Comparison of ENCODE assay signal across 8 cellular contexts in the genomic region with DNA sequence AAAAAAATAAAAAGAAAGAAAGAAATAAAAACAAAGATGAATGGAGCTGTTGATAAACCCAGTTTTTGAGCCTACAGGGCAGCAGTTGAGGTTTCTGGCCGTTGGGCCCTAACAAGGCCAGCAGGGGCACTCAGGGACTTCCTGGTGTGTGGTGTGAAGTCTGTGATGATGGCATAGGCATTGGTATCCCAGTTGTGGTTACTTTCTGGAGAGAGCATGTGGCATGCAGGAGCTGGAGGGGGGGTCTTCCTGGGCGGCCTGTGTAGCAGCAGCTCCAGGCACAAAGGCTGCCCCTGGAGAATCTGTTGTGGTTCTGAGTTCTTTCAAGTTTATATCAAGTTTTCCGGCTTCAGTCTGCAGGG. TPM values are rescaled to one million over a fixed set of nuclear protein-coding genes. Genes with fewer than 3 reads are reported as not detected.
DNase-seq lines count a peak whose midpoint lies in the region; ATAC-seq and TF ChIP-seq lines count a peak whose summit lies in the region.

No MANE protein-coding gene starts in this region.

- H3K9me3 Mint-ChIP-seq in stimulated activated naive CD8-positive, alpha-beta T cell treated with anti-CD3 and anti-CD28 coated beads, Interleukin-15, Interleukin-2, amounts not matched to agents 100 ng/mL and 50 ng/mL, for 24 hours = no peaks in the 10 kb centered on the region
- peaks cover 1% of the 10 kb centered on the region for H3K9me3 Mint-ChIP-seq in glutamatergic neuron (ENCODE audit: unreplicated experiment)

- 55 to 63% (median 60%) methylated on average over 3 of the region's 3 CpGs for WGBS in stomach, 5 donors

- TF ChIP-seq POLR2A in stomach (IDR thresholded peaks at IDR 0.05) = no peak

- H3K36me3 ChIP-seq in stomach = peaks cover 0 to 4% (median 0%) of the 10 kb centered on the region in 4 donors

- no peak for DNase-seq in stimulated activated naive CD8-positive, alpha-beta T cell treated with anti-CD3 and anti-CD28 coated beads, Interleukin-15, Interleukin-2, amounts not matched to agents 100 U/mL and 50 U/mL, for 24 hours
- peak; percentile 45 for DNase-seq in UCSD-AML1 (lab: John Stamatoyannopoulos, UW; ENCODE audit: unreplicated experiment)
- DNase-seq in glutamatergic neuron = no peak
- no peak for DNase-seq in stomach
- no peak for DNase-seq in stimulated activated CD4-positive, alpha-beta T cell treated with anti-CD3 and anti-CD28 coated beads, Interleukin-4, amount 100 ng/mL, for 24 hours
- no peak for DNase-seq in NCI-H510A treated with DMSO at 0.1 percent for 48 hours (lab: John Stamatoyannopoulos, UW)

- peaks cover 39% of the 10 kb centered on the region for H3K36me3 Mint-ChIP-seq in stimulated activated naive CD8-positive, alpha-beta T cell treated with anti-CD3 and anti-CD28 coated beads, Interleukin-15, Interleukin-2, amounts not matched to agents 100 ng/mL and 50 ng/mL, for 24 hours (ENCODE audit: low read depth)
- no peaks in the 10 kb centered on the region for H3K36me3 Mint-ChIP-seq in glutamatergic neuron (ENCODE audit: unreplicated experiment)

- H3K4me1 Mint-ChIP-seq in stimulated activated naive CD8-positive, alpha-beta T cell treated with anti-CD3 and anti-CD28 coated beads, Interleukin-15, Interleukin-2, amounts not matched to agents 100 ng/mL and 50 ng/mL, for 24 hours (ENCODE audit: low read depth) = peaks cover 48% of the 10 kb centered on the region
- peaks cover 20% of the 10 kb centered on the region for H3K4me1 Mint-ChIP-seq in glutamatergic neuron (ENCODE audit: low read depth, unreplicated experiment)

- intact Hi-C loops in stomach (cut with DNase I; ENCODE audit: low total_unique reads) = no loop called here

- H3K27me3 Mint-ChIP-seq in stimulated activated naive CD8-positive, alpha-beta T cell treated with anti-CD3 and anti-CD28 coated beads, Interleukin-15, Interleukin-2, amounts not matched to agents 100 ng/mL and 50 ng/mL, for 24 hours = no peaks in the 10 kb centered on the region
- H3K27me3 Mint-ChIP-seq in glutamatergic neuron (ENCODE audit: unreplicated experiment) = peaks cover 13% of the 10 kb centered on the region

- peak overlapping the region; percentile 69 for H3K27ac Mint-ChIP-seq in stimulated activated naive CD8-positive, alpha-beta T cell treated with anti-CD3 and anti-CD28 coated beads, Interleukin-15, Interleukin-2, amounts not matched to agents 100 ng/mL and 50 ng/mL, for 24 hours
- peak overlapping the region; percentile 2 for H3K27ac Mint-ChIP-seq in glutamatergic neuron (ENCODE audit: unreplicated experiment)

- H3K27me3 ChIP-seq in stomach = no peaks in the 10 kb centered on the region

- no peak for TF ChIP-seq EP300 in stomach (IDR thresholded peaks at IDR 0.05)

- ATAC-seq in stimulated activated naive CD8-positive, alpha-beta T cell treated with anti-CD3 and anti-CD28 coated beads, Interleukin-15, Interleukin-2, amounts not matched to agents 100 U/mL and 50 U/mL, for 24 hours = no peak
- ATAC-seq in GM18511 (IDR thresholded peaks at IDR 0.05; ENCODE audit: unreplicated experiment) = no peak

- no peaks in the 10 kb centered on the region for H3K9me3 ChIP-seq in stomach

- H3K4me1 ChIP-seq in stomach = peaks cover 43 to 89% (median 57%) of the 10 kb centered on the region in 4 donors

- peak overlapping the region; percentile 71 for H3K4me3 Mint-ChIP-seq in stimulated activated naive CD8-positive, alpha-beta T cell treated with anti-CD3 and anti-CD28 coated beads, Interleukin-15, Interleukin-2, amounts not matched to agents 100 ng/mL and 50 ng/mL, for 24 hours
- H3K4me3 Mint-ChIP-seq in glutamatergic neuron (ENCODE audit: unreplicated experiment) = peak overlapping the region; percentile 34

- TF ChIP-seq CTCF in glutamatergic neuron (IDR thresholded peaks at IDR 0.05; ENCODE audit: partially characterized antibody, unreplicated experiment) (no peak), stomach (IDR thresholded peaks at IDR 0.05) (no peak)

- peak overlapping the region; percentile 27 to 98 (median 93) for H3K27ac ChIP-seq in stomach

- H3K4me3 ChIP-seq in stomach = no peak overlapping the region

RNA-seq across cellular contexts. Expression of a gene that starts 2.0 kb away (rescaled TPM):
- 6.4 TPM for total RNA-seq in glutamatergic neuron (ENCODE audit: unreplicated experiment)
- total RNA-seq in stomach = 10 to 100 TPM in 4 of 5 donors, 1 to 10 TPM in 1; 6.4 to 59.4 (median 25.3) TPM
- polyA plus RNA-seq in stomach = 10 to 100 TPM; 35.1 to 69.5 (median 57.7) TPM

RNA-seq across cellular contexts. Expression of a gene that starts 2.1 kb away (rescaled TPM):
- total RNA-seq in glutamatergic neuron (ENCODE audit: unreplicated experiment) (34.8 TPM), stomach (100 to 1,000 TPM in 2 of 5 donors, 10 to 100 TPM in 3; 25.1 to 137 (median 87.9) TPM)
- polyA plus RNA-seq in stomach = 100 to 1,000 TPM; 103 to 174 (median 103) TPM
